Comparison of ENCODE assay signal across 8 cellular contexts in genomic region chr14:102525213-102526143, GRCh38. TPM values are rescaled to one million over a fixed set of nuclear protein-coding genes. Genes with fewer than 3 reads are reported as not detected.
DNase-seq lines count a peak whose midpoint lies in the region; ATAC-seq and TF ChIP-seq lines count a peak whose summit lies in the region.

No MANE protein-coding gene starts in this region.

- H3K36me3 ChIP-seq in A673 (ENCODE audit: insufficient read depth, low read length, poor library complexity, severe bottlenecking) (no peaks in the 10 kb centered on the region), PC-9 (ENCODE audit: low read depth) (no peaks in the 10 kb centered on the region), left lung (no peaks in the 10 kb centered on the region)

- peak overlapping the region; percentile 90 for H3K4me2 ChIP-seq in PC-9

- no peaks in the 10 kb centered on the region for H3K9me2 ChIP-seq in PC-9 (ENCODE audit: insufficient read depth)

- no peaks in the 10 kb centered on the region for H4K20me1 ChIP-seq in PC-9 (ENCODE audit: insufficient read depth)

- CTCF ChIA-PET in A673 (lab: Charles Lee) (interaction anchor here (0.6 to 2.7 kb wide), 8 partner anchors 14 to 902 kb away, joined by 3 to 15 read pairs (median 5); no protein-coding TSS in a partner anchor), PC-9 (lab: Charles Lee) (interaction anchor here (0.5 to 2.3 kb wide), 18 partner anchors 15 to 1037 kb away, joined by 3 to 27 read pairs (median 4); partner anchors contain the start of gene BAG5)

- POLR2A ChIA-PET in A673 (lab: Charles Lee; ENCODE audit: low non-redundant PET) (no interaction called here), PC-9 (lab: Charles Lee; ENCODE audit: unreplicated experiment) (interaction anchor here (0.5 to 1.2 kb wide), 15 partner anchors 16 to 975 kb away, joined by 3 to 27 read pairs (median 4); partner anchors contain the start of genes ANKRD9, CDC42BPB and EIF5)

- peaks cover 51% of the 10 kb centered on the region for H3F3A ChIP-seq in PC-9 (ENCODE audit: insufficient read depth, low read depth)

- peaks cover 6% of the 10 kb centered on the region; the same call in 1 of the 2 replicates for H3K79me2 ChIP-seq in PC-9 (ENCODE audit: low read depth)

- H3K9me3 ChIP-seq in A673 (ENCODE audit: low read depth, low read length, poor library complexity, severe bottlenecking) (no peaks in the 10 kb centered on the region), PC-9 (ENCODE audit: insufficient read depth, low read depth) (no peaks in the 10 kb centered on the region), left lung (no peaks in the 10 kb centered on the region)

- intact Hi-C loops in A673 (cut with micrococcal nuclease; ENCODE audit: unreplicated experiment) = loop anchor here (2.0 to 10.0 kb wide), 3 partner anchors 67 to 389 kb away; partner anchors contain the start of gene RCOR1
- intact Hi-C loops in PC-9 (cut with micrococcal nuclease; ENCODE audit: unreplicated experiment) = loop anchor here (1.0 to 10.0 kb wide), 7 partner anchors 27 to 1019 kb away; no protein-coding TSS in a partner anchor
- intact Hi-C loops in left lung (cut with DNase I) = no loop called here

- peak overlapping the region; percentile 79 for H2AFZ ChIP-seq in PC-9

- ATAC-seq in HG03432 (IDR thresholded peaks at IDR 0.05; ENCODE audit: unreplicated experiment) = peak; percentile 22
- peak; percentile 58 for ATAC-seq in left lung
- no peak for ATAC-seq in HG03520 (IDR thresholded peaks at IDR 0.05; ENCODE audit: unreplicated experiment)

- H3K4me1 ChIP-seq in A673 (ENCODE audit: insufficient read depth, low read length, poor library complexity, severe bottlenecking) (peaks cover 36% of the 10 kb centered on the region), PC-9 (replicated peaks; ENCODE audit: insufficient read depth) (peaks cover 52% of the 10 kb centered on the region), left lung (peaks cover 11 to 39% of the 10 kb centered on the region in 2 donors)

- H3K27ac ChIP-seq in A673 (ENCODE audit: low read depth, low read length, poor library complexity, severe bottlenecking) (peak overlapping the region; percentile 91), PC-9 (peak overlapping the region; percentile 93), left lung (peak overlapping the region; percentile 82 to 83), substantia nigra (ENCODE audit: low read depth, low read length, poor library complexity, severe bottlenecking) (peak overlapping the region; percentile 72)

- H3K27me3 ChIP-seq in A673 (replicated peaks; ENCODE audit: insufficient read depth, low read depth, low read length, poor library complexity) (no peaks in the 10 kb centered on the region), PC-9 (ENCODE audit: insufficient read depth, low read depth) (no peaks in the 10 kb centered on the region), left lung (no peaks in the 10 kb centered on the region)

- H3K4me3 ChIP-seq in A673 (ENCODE audit: low read depth, low read length, poor library complexity, severe bottlenecking) (peak overlapping the region; percentile 53), PC-9 (peak overlapping the region; percentile 62), choroid plexus epithelial cell (ENCODE audit: low read depth, low read length) (peak overlapping the region; percentile 84), left lung (peak overlapping the region; percentile 41 to 51)

- TF ChIP-seq CTCF in A673 (conservative IDR thresholded peaks at IDR 0.05; ENCODE audit: low read depth, low read length) (no peak), PC-9 (conservative IDR thresholded peaks at IDR 0.05) (no peak), choroid plexus epithelial cell (conservative IDR thresholded peaks at IDR 0.05; ENCODE audit: low read depth, low read length) (no peak), left lung (IDR thresholded peaks at IDR 0.05) (no peak)

- BruUV-seq in A673 (replicated peaks; lab: Mats Ljungman, UMichigan) = TSS peak; percentile 95
- TSS peak; percentile 67 for BruUV-seq in PC-9 (replicated peaks; lab: Mats Ljungman, UMichigan)

- peak; percentile 93 for DNase-seq in A673 (ENCODE audit: low spot score)
- peak; percentile 24 for DNase-seq in GDM1 (lab: John Stamatoyannopoulos, UW)
- DNase-seq in PC-9 = peak; percentile 71 to 93
- DNase-seq in choroid plexus epithelial cell (ENCODE audit: low read depth) = peak; percentile 74
- no peak for DNase-seq in left lung
- peak in 1 of 49 donors; percentile 47 for DNase-seq in substantia nigra (lab: John Stamatoyannopoulos, UW)

RNA-seq across cellular contexts. Expression of gene ANKRD9, which starts 15.9 kb away (rescaled TPM):
- total RNA-seq in A673 (2021) (28.0 and 35.9 TPM in 2 replicates), PC-9 (2021) (44.6 and 68.8 TPM in 2 replicates), left lung (10 to 100 TPM; 19.5 to 32.3 TPM)

Comparison
In these comparisons a context has a peak if more than half of its experiments do, and no peak if none do; other contexts are left out.
1. DNase-seq: peak in A673 (single experiment), GDM1 (single experiment), PC-9 (2 of 2) and choroid plexus epithelial cell (single experiment); none in left lung (0 of 2).
2. intact Hi-C loops: an anchor here in A673 (2.0 to 10.0 kb wide) and PC-9 (1.0 to 10.0 kb wide); none called in left lung.
3. Peak in every context shown above with its lines, with median percentiles within 50 percentile points of each other: H3K27ac ChIP-seq and H3K4me3 ChIP-seq.